15 cellular contexts compared by ENCODE assay signal in the genomic region with DNA sequence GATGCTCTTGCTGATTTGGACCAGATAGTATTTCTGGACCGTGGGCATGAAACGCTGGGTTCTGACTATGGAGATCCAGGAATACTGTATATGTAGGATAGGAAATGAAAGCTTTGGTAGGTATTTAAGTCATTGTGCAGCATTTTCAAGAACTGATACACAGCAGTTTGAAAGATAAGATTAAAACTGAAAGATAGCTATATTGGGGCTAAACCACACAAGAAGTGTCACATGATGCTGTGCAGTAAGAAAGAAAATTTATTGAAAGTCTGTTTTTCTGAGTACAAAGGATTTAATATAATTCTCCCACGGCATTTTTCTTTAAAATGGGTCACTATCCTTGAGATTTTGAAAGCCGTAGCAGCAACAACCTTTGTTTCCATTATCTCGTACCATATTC.
DNase-seq lines count a peak whose midpoint lies in the region; ATAC-seq and FAIRE-seq lines count a peak whose summit lies in the region.
"Had no signal": no experiment of that assay in that cellular context is flagged by ENCODE, and none has a peak within 500 bp of the region (broad histone marks: within the 10 kb centered on the region; RNA-seq: fewer than 3 reads in every experiment).

No MANE protein-coding gene starts in this region.

- no peak for DNase-seq in GM18507 (ENCODE audit: extremely low spot score, insufficient read length, low read depth)
- no peak for DNase-seq in COLO668 (lab: John Stamatoyannopoulos, UW; ENCODE audit: unreplicated experiment)
- no peak for DNase-seq in GM03348 (ENCODE audit: low spot score)
- DNase-seq in NCI-H82 treated with DMSO at 0.1 percent for 48 hours (lab: John Stamatoyannopoulos, UW; ENCODE audit: unreplicated experiment): no peak
- DNase-seq: activated CD4-positive, alpha-beta T cell treated with anti-CD3 and anti-CD28 coated beads for 4 hours; dermis blood vessel endothelial cell; H9; stimulated activated naive CD4-positive, alpha-beta T cell treated with Interleukin-2 at 50 U/mL for 16 hours; SW 1271 had no signal

- FAIRE-seq in GM18507 (lab: Jason Lieb, UNC): peak; percentile 76
- FAIRE-seq: astrocyte had no signal

- ATAC-seq in GM21360 (IDR thresholded peaks at IDR 0.05; ENCODE audit: unreplicated experiment): peak; percentile 83
- peak; percentile 92 for ATAC-seq in HG02885 (IDR thresholded peaks at IDR 0.05; ENCODE audit: poor library complexity, unreplicated experiment)
- ATAC-seq in HG03571 (IDR thresholded peaks at IDR 0.05; ENCODE audit: unreplicated experiment): peak; percentile 66
- no peak for ATAC-seq in HG03139 (IDR thresholded peaks at IDR 0.05; ENCODE audit: unreplicated experiment)
- ATAC-seq: sciatic nerve had no signal
